21 cellular contexts compared by ENCODE assay signal in genomic region chr15:68634531-68634930, GRCh38. TPM values are rescaled to one million over a fixed set of nuclear protein-coding genes. Genes with fewer than 3 reads are reported as not detected.
DNase-seq lines count a peak whose midpoint lies in the region; ATAC-seq and TF ChIP-seq lines count a peak whose summit lies in the region.
"Had no signal": no experiment of that assay in that cellular context is flagged by ENCODE, and none has a peak within 500 bp of the region (broad histone marks: within the 10 kb centered on the region; RNA-seq: fewer than 3 reads in every experiment).

No MANE protein-coding gene starts in this region.

- no peaks in the 10 kb centered on the region for H3K36me3 Mint-ChIP-seq in activated B cell treated with CpG ODN at 0.5 μM for 24 hours (ENCODE audit: low read depth)
- no peaks in the 10 kb centered on the region for H3K36me3 Mint-ChIP-seq in activated T-cell treated with anti-CD3 and anti-CD28 coated beads, Interleukin-2, amount 50 U/mL, for 4 hours (ENCODE audit: insufficient read depth)
- H3K36me3 Mint-ChIP-seq: CD8-positive, alpha-beta memory T cell had no signal

- H4K20me1 ChIP-seq in Karpas-422 (ENCODE audit: insufficient read depth, low read depth, low read length) (no peaks in the 10 kb centered on the region), fibroblast of lung (ENCODE audit: control insufficient read depth, extremely low read depth, insufficient read depth, low read length) (no peaks in the 10 kb centered on the region)

- peaks cover 95% of the 10 kb centered on the region for H3K4me1 ChIP-seq in Karpas-422 (ENCODE audit: low read length)
- H3K4me1 ChIP-seq in fibroblast of lung (ENCODE audit: control insufficient read depth, extremely low read depth, insufficient read depth, low read length): peaks cover 46% of the 10 kb centered on the region

- H3K36me3 ChIP-seq in Karpas-422 (ENCODE audit: insufficient read depth, low read length): no peaks in the 10 kb centered on the region
- H3K36me3 ChIP-seq in fibroblast of lung (ENCODE audit: control insufficient read depth, insufficient read depth, low read length): peaks cover 1% of the 10 kb centered on the region
- H3K36me3 ChIP-seq: MG63 had no signal

- intact Hi-C loops in activated B cell treated with CpG ODN at 0.5 μM for 24 hours (cut with micrococcal nuclease) (loop anchor here (5.0 kb wide), 1 partner anchor 38 kb away; no protein-coding TSS in a partner anchor), sciatic nerve (cut with DNase I) (no loop called here)

- H3K79me2 ChIP-seq in Karpas-422 (ENCODE audit: low read length): no peaks in the 10 kb centered on the region
- H3K79me2 ChIP-seq in fibroblast of lung (ENCODE audit: control insufficient read depth, insufficient read depth, low read length): peaks cover 62% of the 10 kb centered on the region

- CTCF ChIA-PET in activated B cell treated with CpG ODN at 0.5 μM for 24 hours (lab: Charles Lee): interaction anchor here (1.0 to 1.7 kb wide), 3 partner anchors 32 to 77 kb away, joined by 3 read pairs; no protein-coding TSS in a partner anchor

- H3K4me3 Mint-ChIP-seq in activated B cell treated with CpG ODN at 0.5 μM for 24 hours: peak overlapping the region; percentile 19
- no peak overlapping the region for H3K4me3 Mint-ChIP-seq in activated T-cell treated with anti-CD3 and anti-CD28 coated beads, Interleukin-2, amount 50 U/mL, for 4 hours
- H3K4me3 Mint-ChIP-seq: CD8-positive, alpha-beta memory T cell; H9; HFFc6 had no signal

- H3K9me3 ChIP-seq in Karpas-422 (ENCODE audit: low read length) (no peaks in the 10 kb centered on the region), fibroblast of lung (ENCODE audit: control insufficient read depth, insufficient read depth, low read depth, low read length) (no peaks in the 10 kb centered on the region)
- H3K9me3 ChIP-seq: MG63 had no signal

- H3K4me2 ChIP-seq in Karpas-422 (ENCODE audit: low read depth, low read length, poor library complexity, severe bottlenecking) (peak overlapping the region; percentile 51), fibroblast of lung (ENCODE audit: extremely low read depth, insufficient read depth, low read length) (peak overlapping the region; percentile 20)

- H2AFZ ChIP-seq in Karpas-422 (ENCODE audit: low read length) (no peak overlapping the region), fibroblast of lung (ENCODE audit: low read length) (no peak overlapping the region)

- peaks cover 92% of the 10 kb centered on the region for H3K4me1 Mint-ChIP-seq in activated B cell treated with CpG ODN at 0.5 μM for 24 hours
- no peaks in the 10 kb centered on the region for H3K4me1 Mint-ChIP-seq in activated T-cell treated with anti-CD3 and anti-CD28 coated beads, Interleukin-2, amount 50 U/mL, for 4 hours (ENCODE audit: low read depth)
- H3K4me1 Mint-ChIP-seq: CD8-positive, alpha-beta memory T cell had no signal

- no peak for ATAC-seq in activated B cell treated with CpG ODN at 0.5 μM for 24 hours (ENCODE audit: low read depth)
- no peak for ATAC-seq in sciatic nerve
- no peak for ATAC-seq in activated T-cell treated with anti-CD3 and anti-CD28 coated beads, Interleukin-2, amount 50 U/mL, for 4 hours

- H3K27ac ChIP-seq in Karpas-422 (ENCODE audit: low read length): peak overlapping the region; percentile 72
- no peak overlapping the region for H3K27ac ChIP-seq in fibroblast of lung (ENCODE audit: insufficient read depth, low read length)
- peak overlapping the region; percentile 76 for H3K27ac ChIP-seq in substantia nigra (ENCODE audit: low read depth, low read length, poor library complexity, severe bottlenecking)
- H3K27ac ChIP-seq: C4-2B had no signal

- H3K27me3 ChIP-seq in Karpas-422 (ENCODE audit: low read length) (no peaks in the 10 kb centered on the region), fibroblast of lung (ENCODE audit: control insufficient read depth, insufficient read depth, low read length) (no peaks in the 10 kb centered on the region)
- H3K27me3 ChIP-seq: MG63 had no signal

- DNase-seq in Karpas-422: no peak
- DNase-seq in activated B cell treated with CpG ODN at 0.5 μM for 24 hours: no peak
- DNase-seq in fibroblast of lung (ENCODE audit: low read depth in 2 of 2): no peak
- no peak for DNase-seq in substantia nigra (lab: John Stamatoyannopoulos, UW)
- DNase-seq in sciatic nerve (ENCODE audit: low spot score): no peak
- no peak for DNase-seq in HuH-7.5 (ENCODE audit: low spot score)
- DNase-seq in OCI-M1 (lab: John Stamatoyannopoulos, UW): no peak
- no peak for DNase-seq in activated T-cell treated with anti-CD3 and anti-CD28 coated beads, Interleukin-2, amount 50 U/mL, for 4 hours
- DNase-seq: CD8-positive, alpha-beta memory T cell; DMS79; H9; HFFc6; MG63; NCI-H1048; NCI-H1417 treated with DMSO at 0.1 percent for 48 hours; NCI-H187; NCI-H2227 treated with DMSO at 0.1 percent for 48 hours; NCI-H510A treated with DMSO at 0.1 percent for 48 hours; NCI-H748 treated with DMSO at 0.1 percent for 48 hours; SW 1271 had no signal

- no peak for TF ChIP-seq CTCF in activated B cell treated with CpG ODN at 0.5 μM for 24 hours (IDR thresholded peaks at IDR 0.05)
- TF ChIP-seq CTCF in fibroblast of lung (conservative IDR thresholded peaks at IDR 0.05 in 1 of 2, IDR thresholded peaks at IDR 0.05 in 1 of 2; ENCODE audit: low read depth in 1 of 2, low read length in 2 of 2): no peak

- H3K9me2 ChIP-seq in Karpas-422 (replicated peaks; ENCODE audit: insufficient read depth, low read length): no peaks in the 10 kb centered on the region

- POLR2A ChIA-PET in activated B cell treated with CpG ODN at 0.5 μM for 24 hours (lab: Charles Lee): no interaction called here

- no peak overlapping the region for H3K4me3 ChIP-seq in Karpas-422 (ENCODE audit: low read length)
- no peak overlapping the region for H3K4me3 ChIP-seq in fibroblast of lung (replicated peaks in 1 of 4; ENCODE audit: control extremely low read depth in 1 of 4, insufficient read depth in 1 of 4, low read depth in 3 of 4, low read length in 4 of 4)
- H3K4me3 ChIP-seq: MG63 had no signal

- no peaks in the 10 kb centered on the region for H3K27me3 Mint-ChIP-seq in activated B cell treated with CpG ODN at 0.5 μM for 24 hours
- H3K27me3 Mint-ChIP-seq in activated T-cell treated with anti-CD3 and anti-CD28 coated beads, Interleukin-2, amount 50 U/mL, for 4 hours (ENCODE audit: low read depth): peaks cover 6% of the 10 kb centered on the region

- H3K9ac ChIP-seq in Karpas-422 (ENCODE audit: low read length) (peak overlapping the region; percentile 32; the same call in 1 of the 2 replicates), fibroblast of lung (ENCODE audit: insufficient read depth, low read length) (no peak overlapping the region)

- no peak overlapping the region for H3K27ac Mint-ChIP-seq in activated B cell treated with CpG ODN at 0.5 μM for 24 hours
- H3K27ac Mint-ChIP-seq: CD8-positive, alpha-beta memory T cell; HFFc6 had no signal

- H3K9me3 Mint-ChIP-seq in activated B cell treated with CpG ODN at 0.5 μM for 24 hours: no peaks in the 10 kb centered on the region
- H3K9me3 Mint-ChIP-seq in activated T-cell treated with anti-CD3 and anti-CD28 coated beads, Interleukin-2, amount 50 U/mL, for 4 hours: no peaks in the 10 kb centered on the region
- H3K9me3 Mint-ChIP-seq: CD8-positive, alpha-beta memory T cell; H9; HFFc6 had no signal

RNA-seq across cellular contexts. Expression of gene CORO2B, which starts 55.7 kb away (rescaled TPM):
- total RNA-seq in Karpas-422 (2014; rRNA removed; shearing (Covaris generic); ENCODE audit: low replicate concordance): 0.26 and 0.69 TPM in 2 replicates
- total RNA-seq in activated B cell treated with CpG ODN at 0.5 μM for 24 hours (0.64 and 1.0 TPM in 2 replicates), fibroblast of lung (15.7 and 25.3 TPM in 2 replicates), sciatic nerve (10.2 TPM)
- polyA plus RNA-seq in fibroblast of lung: 17.5 and 70.2 TPM in 2 replicates
- 22.1 and 70.4 TPM in 2 replicates for polyA plus RNA-seq in fibroblast of lung (2012)
- polyA minus RNA-seq in fibroblast of lung (ENCODE audit: low replicate concordance): 58.7 and 208 TPM in 2 replicates
- total RNA-seq in activated T-cell treated with anti-CD3 and anti-CD28 coated beads, Interleukin-2, amount 50 U/mL, for 4 hours: under 1 TPM; 0.08 TPM
- total RNA-seq: CD8-positive, alpha-beta memory T cell had no signal
- polyA plus RNA-seq: CD8-positive, alpha-beta memory T cell had no signal
